9 cellular contexts compared by ENCODE assay signal in genomic region chr2:191611614-191612013, GRCh38.
DNase-seq lines count a peak whose midpoint lies in the region; ATAC-seq and TF ChIP-seq lines count a peak whose summit lies in the region.
"Had no signal": no experiment of that assay in that cellular context is flagged by ENCODE, and none has a peak within 500 bp of the region (broad histone marks: within the 10 kb centered on the region; RNA-seq: fewer than 3 reads in every experiment).

No MANE protein-coding gene starts in this region.

- 73 to 88% methylated on average over 3 of the region's 3 CpGs for WGBS in sigmoid colon, 2 donors

- H3K27me3 ChIP-seq in ACC112 (ENCODE audit: insufficient read depth, low read length) (no peaks in the 10 kb centered on the region), sigmoid colon (no peaks in the 10 kb centered on the region), gastrocnemius medialis (no peaks in the 10 kb centered on the region)

- H3K9me3 Mint-ChIP-seq in activated CD8-positive, alpha-beta T cell treated with anti-CD3 and anti-CD28 coated beads for 36 hours, result no peaks in the 10 kb centered on the region
- H3K9me3 Mint-ChIP-seq: nephron progenitor cell had no signal

- peak overlapping the region; percentile 76 for H3K27ac ChIP-seq in ACC112 (ENCODE audit: low read depth, low read length)
- H3K27ac ChIP-seq in RWPE1, result peak overlapping the region; percentile 63
- no peak overlapping the region for H3K27ac ChIP-seq in sigmoid colon
- H3K27ac ChIP-seq in gastrocnemius medialis, result no peak overlapping the region

- in situ Hi-C loops in gastrocnemius medialis (cut with MboI; ENCODE audit: low sequenced_read_pairs in 4 of 4), result no loop called here

- DNase-seq in RWPE1 (ENCODE audit: low spot score), result no peak
- DNase-seq in NAMALWA (ENCODE audit: low spot score), result no peak
- DNase-seq in sigmoid colon, result no peak
- no peak for DNase-seq in activated CD8-positive, alpha-beta T cell treated with anti-CD3 and anti-CD28 coated beads for 36 hours
- no peak for DNase-seq in gastrocnemius medialis
- DNase-seq: nephron progenitor cell had no signal

- TF ChIP-seq CTCF in RWPE1 (conservative IDR thresholded peaks at IDR 0.05; ENCODE audit: low read depth) (no peak), sigmoid colon (IDR thresholded peaks at IDR 0.05) (no peak), gastrocnemius medialis (IDR thresholded peaks at IDR 0.05 in 4 of 5, conservative IDR thresholded peaks at IDR 0.05 in 1 of 5) (no peak)
- TF ChIP-seq CTCF in activated CD8-positive, alpha-beta T cell treated with anti-CD3 and anti-CD28 coated beads for 36 hours (IDR thresholded peaks at IDR 0.05), result no peak

- H3K4me3 ChIP-seq in ACC112 (ENCODE audit: low read depth, low read length), result no peak overlapping the region
- H3K4me3 ChIP-seq in sigmoid colon, result no peak overlapping the region
- H3K4me3 ChIP-seq in gastrocnemius medialis, result no peak overlapping the region

- H3K4me3 Mint-ChIP-seq in activated CD8-positive, alpha-beta T cell treated with anti-CD3 and anti-CD28 coated beads for 36 hours, result no peak overlapping the region
- H3K4me3 Mint-ChIP-seq: nephron progenitor cell had no signal

- ATAC-seq in GM19395 (IDR thresholded peaks at IDR 0.05; ENCODE audit: unreplicated experiment) (peak; percentile 98), HG03095 (IDR thresholded peaks at IDR 0.05; ENCODE audit: unreplicated experiment) (peak; percentile 97), gastrocnemius medialis (no peak)
- ATAC-seq in activated CD8-positive, alpha-beta T cell treated with anti-CD3 and anti-CD28 coated beads for 36 hours, result no peak

- CTCF ChIA-PET in RWPE1 (lab: Yijun Ruan, JAX), result no interaction called here
- CTCF ChIA-PET in activated CD8-positive, alpha-beta T cell treated with anti-CD3 and anti-CD28 coated beads for 36 hours (lab: Charles Lee), result interaction anchor here (0.9 to 1.0 kb wide), 2 partner anchors 22 to 41 kb away, joined by 3 read pairs; no protein-coding TSS in a partner anchor

- H2AFZ ChIP-seq in ACC112 (ENCODE audit: low read length, unreplicated experiment), result no peak overlapping the region

- intact Hi-C loops in sigmoid colon (cut with DNase I), result no loop called here
- intact Hi-C loops in activated CD8-positive, alpha-beta T cell treated with anti-CD3 and anti-CD28 coated beads for 36 hours (cut with micrococcal nuclease), result no loop called here
- intact Hi-C loops in gastrocnemius medialis (cut with DNase I; ENCODE audit: low total_unique reads), result no loop called here

- POLR2A ChIA-PET in RWPE1 (lab: Yijun Ruan, JAX; ENCODE audit: low non-redundant PET), result no interaction called here
- POLR2A ChIA-PET in activated CD8-positive, alpha-beta T cell treated with anti-CD3 and anti-CD28 coated beads for 36 hours (lab: Charles Lee), result no interaction called here

- H3K4me1 ChIP-seq in ACC112 (ENCODE audit: control insufficient read depth, insufficient read depth, low read length, unreplicated experiment), result peaks cover 14% of the 10 kb centered on the region
- peaks cover 0 to 8% (median 0%) of the 10 kb centered on the region in 4 donors for H3K4me1 ChIP-seq in sigmoid colon
- H3K4me1 ChIP-seq in gastrocnemius medialis, result no peaks in the 10 kb centered on the region

- no peak for TF ChIP-seq POLR2A in sigmoid colon (IDR thresholded peaks at IDR 0.05)
- TF ChIP-seq POLR2A in gastrocnemius medialis (IDR thresholded peaks at IDR 0.05), result no peak

- H3K79me2 ChIP-seq in ACC112 (ENCODE audit: control insufficient read depth, insufficient read depth, low read length, unreplicated experiment), result no peaks in the 10 kb centered on the region

- H3K4me1 Mint-ChIP-seq in activated CD8-positive, alpha-beta T cell treated with anti-CD3 and anti-CD28 coated beads for 36 hours (ENCODE audit: low read depth), result peaks cover 16% of the 10 kb centered on the region
- H3K4me1 Mint-ChIP-seq: nephron progenitor cell had no signal

- H3K9me3 ChIP-seq in sigmoid colon, result no peaks in the 10 kb centered on the region
- no peaks in the 10 kb centered on the region for H3K9me3 ChIP-seq in gastrocnemius medialis

- H3K36me3 ChIP-seq in ACC112 (ENCODE audit: insufficient read depth, low read length) (no peaks in the 10 kb centered on the region), sigmoid colon (no peaks in the 10 kb centered on the region), gastrocnemius medialis (no peaks in the 10 kb centered on the region)

- TF ChIP-seq EP300 in sigmoid colon (IDR thresholded peaks at IDR 0.05), result no peak

- H3K27ac Mint-ChIP-seq in activated CD8-positive, alpha-beta T cell treated with anti-CD3 and anti-CD28 coated beads for 36 hours, result no peak overlapping the region
- H3K27ac Mint-ChIP-seq: nephron progenitor cell had no signal

- H3K36me3 Mint-ChIP-seq in activated CD8-positive, alpha-beta T cell treated with anti-CD3 and anti-CD28 coated beads for 36 hours (ENCODE audit: low read depth), result no peaks in the 10 kb centered on the region

- no peaks in the 10 kb centered on the region for H3K27me3 Mint-ChIP-seq in activated CD8-positive, alpha-beta T cell treated with anti-CD3 and anti-CD28 coated beads for 36 hours

Comparison
In these comparisons a context has a peak if more than half of its experiments do, and no peak if none do; other contexts are left out.
1. H3K27ac ChIP-seq: peak in ACC112 (single experiment) and RWPE1 (single experiment); none in sigmoid colon (0 of 4) and gastrocnemius medialis (0 of 4).
2. ATAC-seq: peak in GM19395 (single experiment) and HG03095 (single experiment); none in activated CD8-positive, alpha-beta T cell treated with anti-CD3 and anti-CD28 coated beads for 36 hours (single experiment) and gastrocnemius medialis (0 of 2).